In the genomic region with DNA sequence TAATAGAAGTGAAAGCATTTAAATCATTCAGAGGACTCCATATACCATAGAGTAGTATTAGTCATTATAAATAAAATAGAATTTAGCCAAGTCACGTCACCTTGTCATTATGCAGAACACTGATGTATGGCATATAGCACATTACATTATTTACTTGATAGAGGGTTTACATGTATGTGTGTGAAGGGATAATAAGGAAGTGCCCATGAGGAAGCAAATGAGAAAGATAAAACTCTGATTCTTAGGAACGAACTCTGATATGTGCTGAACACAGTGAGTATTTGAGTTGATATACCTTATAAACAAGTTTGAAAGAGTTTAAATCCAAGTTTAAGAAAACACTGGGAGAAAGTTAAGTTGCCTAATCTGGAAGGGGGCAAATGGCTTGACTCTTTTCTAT, we compare ENCODE assay signal across 23 cellular contexts.
"Had no signal": no experiment of that assay in that cellular context is flagged by ENCODE, and none has a peak within 500 bp of the region (broad histone marks: within the 10 kb centered on the region; RNA-seq: fewer than 3 reads in every experiment).

No MANE protein-coding gene starts in this region.

- H3K36me3 ChIP-seq: esophagus squamous epithelium, gastroesophageal sphincter had no signal

- DNase-seq: activated CD4-positive, alpha-beta memory T cell treated with anti-CD3 and anti-CD28 coated beads for 36 hours; activated CD4-positive, alpha-beta T cell treated with anti-CD3 and anti-CD28 coated beads for 36 hours; activated CD4-positive, alpha-beta T cell treated with anti-CD3 and anti-CD28 coated beads, Interleukin-2, amount 10 ng/mL, durations not matched to agents 24 days and 14 days; activated CD4-positive, CD25-positive, alpha-beta regulatory T cell; activated CD4-positive, CD25-positive, alpha-beta regulatory T cell treated with anti-CD3 and anti-CD28 coated beads, Interleukin-2, amount 50 U/mL, for 72 hours; activated CD8-positive, alpha-beta memory T cell treated with anti-CD3 and anti-CD28 coated beads, Interleukin-2, amount 10 ng/mL, durations not matched to agents 7 days and 5 days; activated CD8-positive, alpha-beta memory T cell treated with anti-CD3 and anti-CD28 coated beads, Interleukin-2, amount 50 U/mL, for 4 hours; activated CD8-positive, alpha-beta T cell treated with anti-CD3 and anti-CD28 coated beads, Interleukin-2, amount 10 ng/mL, durations not matched to agents 7 days and 5 days; activated gamma-delta T cell; activated naive CD4-positive, alpha-beta T cell treated with anti-CD3 and anti-CD28 coated beads, Interleukin-2, amount 50 U/mL, for 16 hours; activated naive CD4-positive, alpha-beta T cell treated with Interleukin-2 at 50 U/mL for 16 hours; activated T-cell treated with anti-CD3 and anti-CD28 coated beads, Interleukin-2, amount 50 U/mL, for 1 hour; activated T-cell treated with anti-CD3 and anti-CD28 coated beads, Interleukin-2, amount 50 U/mL, for 48 hours; amniotic stem cell; anterior cingulate cortex; caudate nucleus; effector CD8-positive, alpha-beta T cell; esophagus squamous epithelium; foreskin melanocyte; T-helper 2 cell had no signal

- H3K9me3 ChIP-seq: esophagus squamous epithelium, gastroesophageal sphincter had no signal

- H3K9me3 Mint-ChIP-seq: activated CD4-positive, alpha-beta memory T cell treated with anti-CD3 and anti-CD28 coated beads for 36 hours; activated CD4-positive, alpha-beta T cell treated with anti-CD3 and anti-CD28 coated beads, Interleukin-2, amount 10 ng/mL, durations not matched to agents 24 days and 14 days had no signal

- H3K27ac Mint-ChIP-seq: activated CD4-positive, alpha-beta memory T cell treated with anti-CD3 and anti-CD28 coated beads for 36 hours; activated CD4-positive, alpha-beta T cell treated with anti-CD3 and anti-CD28 coated beads for 36 hours; activated CD4-positive, alpha-beta T cell treated with anti-CD3 and anti-CD28 coated beads, Interleukin-2, amount 10 ng/mL, durations not matched to agents 24 days and 14 days; activated CD8-positive, alpha-beta memory T cell treated with anti-CD3 and anti-CD28 coated beads, Interleukin-2, amount 10 ng/mL, durations not matched to agents 7 days and 5 days; activated CD8-positive, alpha-beta T cell treated with anti-CD3 and anti-CD28 coated beads, Interleukin-2, amount 10 ng/mL, durations not matched to agents 7 days and 5 days; activated naive CD8-positive, alpha-beta T cell had no signal

- H3K4me1 ChIP-seq: esophagus squamous epithelium, gastroesophageal sphincter had no signal

- H3K27ac ChIP-seq: epithelial cell of prostate, esophagus squamous epithelium, gastroesophageal sphincter had no signal

- H3K27me3 Mint-ChIP-seq: activated CD4-positive, alpha-beta memory T cell treated with anti-CD3 and anti-CD28 coated beads for 36 hours; activated CD4-positive, alpha-beta T cell treated with anti-CD3 and anti-CD28 coated beads for 36 hours; activated CD4-positive, alpha-beta T cell treated with anti-CD3 and anti-CD28 coated beads, Interleukin-2, amount 10 ng/mL, durations not matched to agents 24 days and 14 days; activated CD8-positive, alpha-beta memory T cell treated with anti-CD3 and anti-CD28 coated beads, Interleukin-2, amount 10 ng/mL, durations not matched to agents 7 days and 5 days; activated naive CD8-positive, alpha-beta T cell had no signal

- H3K4me3 ChIP-seq: esophagus squamous epithelium, gastroesophageal sphincter had no signal

- ATAC-seq: activated CD4-positive, alpha-beta T cell treated with anti-CD3 and anti-CD28 coated beads for 36 hours; activated CD8-positive, alpha-beta memory T cell treated with anti-CD3 and anti-CD28 coated beads, Interleukin-2, amount 10 ng/mL, durations not matched to agents 7 days and 5 days; activated CD8-positive, alpha-beta T cell treated with anti-CD3 and anti-CD28 coated beads, Interleukin-2, amount 10 ng/mL, durations not matched to agents 7 days and 5 days; gastroesophageal sphincter had no signal

- H3K4me3 Mint-ChIP-seq: activated CD4-positive, alpha-beta memory T cell treated with anti-CD3 and anti-CD28 coated beads for 36 hours; activated CD4-positive, alpha-beta T cell treated with anti-CD3 and anti-CD28 coated beads for 36 hours; activated CD4-positive, alpha-beta T cell treated with anti-CD3 and anti-CD28 coated beads, Interleukin-2, amount 10 ng/mL, durations not matched to agents 24 days and 14 days; activated CD8-positive, alpha-beta memory T cell treated with anti-CD3 and anti-CD28 coated beads, Interleukin-2, amount 10 ng/mL, durations not matched to agents 7 days and 5 days; activated CD8-positive, alpha-beta T cell treated with anti-CD3 and anti-CD28 coated beads, Interleukin-2, amount 10 ng/mL, durations not matched to agents 7 days and 5 days; activated naive CD8-positive, alpha-beta T cell had no signal

- H3K4me1 Mint-ChIP-seq: activated CD4-positive, alpha-beta T cell treated with anti-CD3 and anti-CD28 coated beads for 36 hours; activated CD4-positive, alpha-beta T cell treated with anti-CD3 and anti-CD28 coated beads, Interleukin-2, amount 10 ng/mL, durations not matched to agents 24 days and 14 days; activated CD8-positive, alpha-beta memory T cell treated with anti-CD3 and anti-CD28 coated beads, Interleukin-2, amount 10 ng/mL, durations not matched to agents 7 days and 5 days had no signal

- H3K36me3 Mint-ChIP-seq: activated CD4-positive, alpha-beta memory T cell treated with anti-CD3 and anti-CD28 coated beads for 36 hours; activated CD8-positive, alpha-beta memory T cell treated with anti-CD3 and anti-CD28 coated beads, Interleukin-2, amount 10 ng/mL, durations not matched to agents 7 days and 5 days; activated naive CD8-positive, alpha-beta T cell had no signal

- H3K27me3 ChIP-seq: esophagus squamous epithelium, gastroesophageal sphincter had no signal
